In genomic region chr16:15599303-15600070, GRCh38 we compare ENCODE assay signal across 21 cellular contexts. TPM values are rescaled to one million over a fixed set of nuclear protein-coding genes. Genes with fewer than 3 reads are reported as not detected.
DNase-seq lines count a peak whose midpoint lies in the region; ATAC-seq and TF ChIP-seq lines count a peak whose summit lies in the region.
"Had no signal": no experiment of that assay in that cellular context is flagged by ENCODE, and none has a peak within 500 bp of the region (broad histone marks: within the 10 kb centered on the region; RNA-seq: fewer than 3 reads in every experiment).

No MANE protein-coding gene starts in this region.

- H3K4me3 Mint-ChIP-seq in activated CD8-positive, alpha-beta T cell treated with anti-CD3 and anti-CD28 coated beads for 36 hours, result no peak overlapping the region
- no peak overlapping the region for H3K4me3 Mint-ChIP-seq in activated CD8-positive, alpha-beta T cell treated with anti-CD3 and anti-CD28 coated beads, Interleukin-2, amount 10 ng/mL, durations not matched to agents 7 days and 5 days
- H3K4me3 Mint-ChIP-seq in effector memory CD8-positive, alpha-beta T cell, result no peak overlapping the region
- H3K4me3 Mint-ChIP-seq: activated CD8-positive, alpha-beta memory T cell treated with anti-CD3 and anti-CD28 coated beads, Interleukin-2, amount 10 ng/mL, durations not matched to agents 7 days and 5 days had no signal

- intact Hi-C loops in activated CD8-positive, alpha-beta T cell treated with anti-CD3 and anti-CD28 coated beads for 36 hours (cut with micrococcal nuclease), result no loop called here
- intact Hi-C loops in Panc1 (cut with micrococcal nuclease; ENCODE audit: unreplicated experiment), result loop anchor here (10.0 kb wide), 1 partner anchor 165 kb away; the partner anchor contains the start of gene BMERB1

- H3K27ac Mint-ChIP-seq in activated CD8-positive, alpha-beta T cell treated with anti-CD3 and anti-CD28 coated beads for 36 hours, result peak overlapping the region; percentile 56
- H3K27ac Mint-ChIP-seq in activated CD8-positive, alpha-beta T cell treated with anti-CD3 and anti-CD28 coated beads, Interleukin-2, amount 10 ng/mL, durations not matched to agents 7 days and 5 days, result no peak overlapping the region
- peak overlapping the region; percentile 44 to 72 for H3K27ac Mint-ChIP-seq in effector memory CD8-positive, alpha-beta T cell
- H3K27ac Mint-ChIP-seq: activated CD8-positive, alpha-beta memory T cell treated with anti-CD3 and anti-CD28 coated beads, Interleukin-2, amount 10 ng/mL, durations not matched to agents 7 days and 5 days had no signal

- TF ChIP-seq CTCF in activated CD8-positive, alpha-beta T cell treated with anti-CD3 and anti-CD28 coated beads for 36 hours (IDR thresholded peaks at IDR 0.05), result no peak
- TF ChIP-seq CTCF in Panc1 (IDR thresholded peaks at IDR 0.05), result no peak
- no peak for TF ChIP-seq CTCF in GM13977 (IDR thresholded peaks at IDR 0.05; ENCODE audit: extremely low read depth, insufficient read depth, missing control alignments)
- TF ChIP-seq CTCF in tibial nerve (IDR thresholded peaks at IDR 0.05), result no peak

- H3K27me3 ChIP-seq in Panc1 (ENCODE audit: control insufficient read depth, insufficient read depth, low read length) (no peaks in the 10 kb centered on the region), tibial nerve (no peaks in the 10 kb centered on the region)
- H3K27me3 ChIP-seq: ascending aorta, esophagus squamous epithelium had no signal

- 87 to 91% methylated on average over 21 of the region's 21 CpGs for WGBS in tibial nerve, 2 donors

- H3K27ac ChIP-seq in Panc1 (ENCODE audit: low read length), result peak overlapping the region; percentile 30; the same call in 1 of the 2 replicates
- H3K27ac ChIP-seq in tibial nerve, result peak overlapping the region in 2 of 4 donors; percentile 23 to 30
- H3K27ac ChIP-seq: ascending aorta, esophagus squamous epithelium had no signal

- POLR2A ChIA-PET in activated CD8-positive, alpha-beta T cell treated with anti-CD3 and anti-CD28 coated beads for 36 hours (lab: Charles Lee), result no interaction called here
- POLR2A ChIA-PET in activated CD8-positive, alpha-beta T cell treated with anti-CD3 and anti-CD28 coated beads, Interleukin-2, amount 10 ng/mL, durations not matched to agents 7 days and 5 days (lab: Charles Lee), result no interaction called here
- POLR2A ChIA-PET in Panc1 (lab: Charles Lee), result no interaction called here

- H3K36me3 ChIP-seq in Panc1 (ENCODE audit: control insufficient read depth, insufficient read depth, low read length) (peaks cover 7% of the 10 kb centered on the region), tibial nerve (peaks cover 9 to 99% (median 52%) of the 10 kb centered on the region in 3 donors)

- no TSS peak for BruUV-seq in Panc1 (replicated peaks; lab: Mats Ljungman, UMichigan)

- no peak for TF ChIP-seq EP300 in tibial nerve (IDR thresholded peaks at IDR 0.05)

- peaks cover 65% of the 10 kb centered on the region for H3K36me3 Mint-ChIP-seq in activated CD8-positive, alpha-beta T cell treated with anti-CD3 and anti-CD28 coated beads for 36 hours (ENCODE audit: low read depth)
- H3K36me3 Mint-ChIP-seq in activated CD8-positive, alpha-beta T cell treated with anti-CD3 and anti-CD28 coated beads, Interleukin-2, amount 10 ng/mL, durations not matched to agents 7 days and 5 days (ENCODE audit: low read depth), result peaks cover 77% of the 10 kb centered on the region
- peaks cover 86% of the 10 kb centered on the region for H3K36me3 Mint-ChIP-seq in effector memory CD8-positive, alpha-beta T cell (ENCODE audit: insufficient read depth)

- in situ Hi-C loops in Panc1 (cut with HindIII; ENCODE audit: low pct_unique_long_range_greater_than_20kb, low sequenced_read_pairs), result loop anchor here (5.0 kb wide), 1 partner anchor 92 kb away; no protein-coding TSS in a partner anchor
- in situ Hi-C loops in GM13977 (cut with MboI; ENCODE audit: low pct_unique_long_range_greater_than_20kb, low sequenced_read_pairs, unreplicated experiment), result no loop called here

- H3K27me3 Mint-ChIP-seq in activated CD8-positive, alpha-beta T cell treated with anti-CD3 and anti-CD28 coated beads for 36 hours, result no peaks in the 10 kb centered on the region
- no peaks in the 10 kb centered on the region for H3K27me3 Mint-ChIP-seq in activated CD8-positive, alpha-beta T cell treated with anti-CD3 and anti-CD28 coated beads, Interleukin-2, amount 10 ng/mL, durations not matched to agents 7 days and 5 days (ENCODE audit: low read depth)
- no peaks in the 10 kb centered on the region for H3K27me3 Mint-ChIP-seq in effector memory CD8-positive, alpha-beta T cell
- H3K27me3 Mint-ChIP-seq: activated CD8-positive, alpha-beta memory T cell treated with anti-CD3 and anti-CD28 coated beads, Interleukin-2, amount 10 ng/mL, durations not matched to agents 7 days and 5 days had no signal

- H3K4me1 ChIP-seq in Panc1 (ENCODE audit: control insufficient read depth, insufficient read depth, low read length) (peaks cover 10% of the 10 kb centered on the region; the same call in 1 of the 2 replicates), tibial nerve (peaks cover 0 to 13% (median 0%) of the 10 kb centered on the region in 4 donors)
- H3K4me1 ChIP-seq: esophagus squamous epithelium had no signal

- DNase-seq in activated CD8-positive, alpha-beta T cell treated with anti-CD3 and anti-CD28 coated beads for 36 hours, result no peak
- no peak for DNase-seq in activated CD8-positive, alpha-beta T cell treated with anti-CD3 and anti-CD28 coated beads, Interleukin-2, amount 10 ng/mL, durations not matched to agents 7 days and 5 days
- DNase-seq in Panc1 (ENCODE audit: low read depth, low spot score), result no peak
- no peak for DNase-seq in effector memory CD8-positive, alpha-beta T cell
- DNase-seq in renal cortical epithelial cell (ENCODE audit: low read depth), result peak; percentile 19
- no peak for DNase-seq in GM13977 (ENCODE audit: low spot score)
- DNase-seq in tibial nerve (ENCODE audit: low spot score in 2 of 2), result no peak
- DNase-seq: activated CD4-positive, CD25-positive, alpha-beta regulatory T cell; activated CD8-positive, alpha-beta memory T cell treated with anti-CD3 and anti-CD28 coated beads, Interleukin-2, amount 10 ng/mL, durations not matched to agents 7 days and 5 days; activated effector memory CD4-positive, alpha-beta T cell treated with Interleukin-2 at 50 U/mL for 16 hours; cerebellar nuclear complex; effector CD8-positive, alpha-beta T cell; esophagus squamous epithelium; NCI-H146; NCI-H2171; NCI-H774; OCI-M1; stimulated activated CD4-positive, alpha-beta T cell treated with anti-CD3 and anti-CD28 coated beads, Interleukin-1b, Interleukin-23, amount 100 ng/mL, for 48 hours had no signal

- H3K9me3 ChIP-seq in Panc1 (ENCODE audit: control insufficient read depth, insufficient read depth, low read depth, low read length), result no peaks in the 10 kb centered on the region
- no peaks in the 10 kb centered on the region for H3K9me3 ChIP-seq in tibial nerve
- H3K9me3 ChIP-seq: ascending aorta, esophagus squamous epithelium had no signal

- CTCF ChIA-PET in activated CD8-positive, alpha-beta T cell treated with anti-CD3 and anti-CD28 coated beads for 36 hours (lab: Charles Lee), result interaction anchor here (0.7 to 1.9 kb wide), 2 partner anchors 13 to 173 kb away, joined by 3 to 5 read pairs; no protein-coding TSS in a partner anchor
- CTCF ChIA-PET in activated CD8-positive, alpha-beta T cell treated with anti-CD3 and anti-CD28 coated beads, Interleukin-2, amount 10 ng/mL, durations not matched to agents 7 days and 5 days (lab: Charles Lee), result interaction anchor here (1.0 kb wide), 1 partner anchor 14 kb away, joined by 3 read pairs; no protein-coding TSS in a partner anchor
- CTCF ChIA-PET in Panc1 (lab: Charles Lee), result no interaction called here

- H3K4me3 ChIP-seq in Panc1 (ENCODE audit: low read depth in 2 of 2, low read length in 2 of 2) (no peak overlapping the region), tibial nerve (no peak overlapping the region)
- H3K4me3 ChIP-seq: ascending aorta, esophagus squamous epithelium, GM12878 had no signal

- TF ChIP-seq POLR2A in tibial nerve (IDR thresholded peaks at IDR 0.05), result no peak

- H3K9me3 Mint-ChIP-seq in activated CD8-positive, alpha-beta T cell treated with anti-CD3 and anti-CD28 coated beads for 36 hours, result no peaks in the 10 kb centered on the region
- no peaks in the 10 kb centered on the region for H3K9me3 Mint-ChIP-seq in activated CD8-positive, alpha-beta T cell treated with anti-CD3 and anti-CD28 coated beads, Interleukin-2, amount 10 ng/mL, durations not matched to agents 7 days and 5 days (ENCODE audit: insufficient read depth)
- no peaks in the 10 kb centered on the region for H3K9me3 Mint-ChIP-seq in effector memory CD8-positive, alpha-beta T cell

- peaks cover 19% of the 10 kb centered on the region for H3K4me1 Mint-ChIP-seq in activated CD8-positive, alpha-beta T cell treated with anti-CD3 and anti-CD28 coated beads for 36 hours (ENCODE audit: low read depth)
- H3K4me1 Mint-ChIP-seq in activated CD8-positive, alpha-beta T cell treated with anti-CD3 and anti-CD28 coated beads, Interleukin-2, amount 10 ng/mL, durations not matched to agents 7 days and 5 days (ENCODE audit: low read depth), result peaks cover 9% of the 10 kb centered on the region
- peaks cover 7 to 19% of the 10 kb centered on the region in 2 donors for H3K4me1 Mint-ChIP-seq in effector memory CD8-positive, alpha-beta T cell (ENCODE audit: low read depth in 2 of 2)

- no peak for ATAC-seq in activated CD8-positive, alpha-beta T cell treated with anti-CD3 and anti-CD28 coated beads for 36 hours
- ATAC-seq in activated CD8-positive, alpha-beta T cell treated with anti-CD3 and anti-CD28 coated beads, Interleukin-2, amount 10 ng/mL, durations not matched to agents 7 days and 5 days, result no peak
- ATAC-seq in Panc1 (peak; percentile 44), GM21390 (IDR thresholded peaks at IDR 0.05; ENCODE audit: unreplicated experiment) (no peak)
- ATAC-seq in effector memory CD8-positive, alpha-beta T cell (replicated peaks), result no peak
- ATAC-seq: activated CD8-positive, alpha-beta memory T cell treated with anti-CD3 and anti-CD28 coated beads, Interleukin-2, amount 10 ng/mL, durations not matched to agents 7 days and 5 days; GM12878 had no signal

RNA-seq across cellular contexts. Expression of gene MARF1, which starts 43.5 kb away (rescaled TPM):
- total RNA-seq in activated CD8-positive, alpha-beta T cell treated with anti-CD3 and anti-CD28 coated beads for 36 hours, result 10 to 100 TPM; 55.7 to 56.0 TPM
- total RNA-seq in activated CD8-positive, alpha-beta T cell treated with anti-CD3 and anti-CD28 coated beads, Interleukin-2, amount 10 ng/mL, durations not matched to agents 7 days and 5 days, result 10 to 100 TPM; 62.7 to 64.5 TPM
- total RNA-seq in Panc1 (2021; ENCODE audit: unreplicated experiment), result 51.5 TPM
- polyA plus RNA-seq in Panc1 (2012; ENCODE audit: insufficient read length), result 23.5 TPM
- 11.1 and 32.3 TPM in 2 replicates for total RNA-seq in renal cortical epithelial cell
- 10 to 100 TPM; 44.6 to 57.5 (median 54.4) TPM for total RNA-seq in tibial nerve

RNA-seq across cellular contexts. Expression of gene NDE1, which starts 50.6 kb away (rescaled TPM):
- 100 to 1,000 TPM in 1 of 2 experiments, 10 to 100 TPM in 1; 97.6 to 103 TPM for total RNA-seq in activated CD8-positive, alpha-beta T cell treated with anti-CD3 and anti-CD28 coated beads for 36 hours
- total RNA-seq in activated CD8-positive, alpha-beta T cell treated with anti-CD3 and anti-CD28 coated beads, Interleukin-2, amount 10 ng/mL, durations not matched to agents 7 days and 5 days, result 100 to 1,000 TPM; 140 to 141 TPM
- total RNA-seq in Panc1 (2021; ENCODE audit: unreplicated experiment) (99.1 TPM), renal cortical epithelial cell (17.3 and 23.4 TPM in 2 replicates), tibial nerve (10 to 100 TPM; 22.9 to 73.5 (median 38.8) TPM)
- polyA plus RNA-seq in Panc1 (2012; ENCODE audit: insufficient read length), result 56.6 TPM
